In genomic region chr16:23757937-23758619, GRCh38 we compare ENCODE assay signal across 32 cellular contexts. TPM values are rescaled to one million over a fixed set of nuclear protein-coding genes. Genes with fewer than 3 reads are reported as not detected.
"Had no signal": no experiment of that assay in that cellular context is flagged by ENCODE, and none has a peak within 500 bp of the region (broad histone marks: within the 10 kb centered on the region; RNA-seq: fewer than 3 reads in every experiment).

No MANE protein-coding gene starts in this region.

- H2AFZ ChIP-seq: neural progenitor cell, parathyroid adenoma had no signal

- H3K4me1 ChIP-seq: parathyroid adenoma, prostate gland had no signal

- H3K9me3 Mint-ChIP-seq: natural killer cell; stimulated activated effector memory CD8-positive, alpha-beta T cell treated with anti-CD3 and anti-CD28 coated beads, Interleukin-12 subunit alpha, Interleukin-12 subunit beta, amount 100 ng/mL, for 72 hours; stimulated activated naive CD8-positive, alpha-beta T cell treated with anti-CD3 and anti-CD28 coated beads, Interleukin-15, Interleukin-2, amounts not matched to agents 100 ng/mL and 50 ng/mL, for 24 hours had no signal

- H3K79me2 ChIP-seq: parathyroid adenoma had no signal

- H3K4me3 Mint-ChIP-seq: naive thymus-derived CD4-positive, alpha-beta T cell; natural killer cell; nephron; neural progenitor cell; stimulated activated effector memory CD8-positive, alpha-beta T cell treated with anti-CD3 and anti-CD28 coated beads, Interleukin-12 subunit alpha, Interleukin-12 subunit beta, amount 100 ng/mL, for 72 hours; stimulated activated naive B cell treated with anti-CD40 and anti-IgM and Interleukin-4, amounts not matched to agents 10 μg/mL and 1 μg/mL and 100 μg/mL, for 72 hours; stimulated activated naive CD8-positive, alpha-beta T cell treated with anti-CD3 and anti-CD28 coated beads, Interleukin-15, Interleukin-2, amounts not matched to agents 100 ng/mL and 50 ng/mL, for 24 hours had no signal

- H3K9ac ChIP-seq: neural progenitor cell, parathyroid adenoma had no signal

- H3K9me3 ChIP-seq: ovary, prostate gland, stomach, thoracic aorta, thyroid gland, tibial nerve, upper lobe of left lung, vagina had no signal

- H3K4me3 ChIP-seq: neural progenitor cell, ovary, prostate gland, skin epidermis, stomach, thoracic aorta, thyroid gland, tibial nerve, upper lobe of left lung, vagina had no signal

- ATAC-seq: naive thymus-derived CD4-positive, alpha-beta T cell; natural killer cell; right cardiac atrium; sciatic nerve; stimulated activated effector memory CD8-positive, alpha-beta T cell treated with anti-CD3 and anti-CD28 coated beads, Interleukin-12 subunit alpha, Interleukin-12 subunit beta, amount 100 ng/mL, for 72 hours; stimulated activated naive B cell treated with anti-CD40 and anti-IgM and Interleukin-4, amounts not matched to agents 10 μg/mL and 1 μg/mL and 100 μg/mL, for 72 hours had no signal

- H3K36me3 Mint-ChIP-seq: natural killer cell; neural progenitor cell; stimulated activated effector memory CD8-positive, alpha-beta T cell treated with anti-CD3 and anti-CD28 coated beads, Interleukin-12 subunit alpha, Interleukin-12 subunit beta, amount 100 ng/mL, for 72 hours; stimulated activated naive B cell treated with anti-CD40 and anti-IgM and Interleukin-4, amounts not matched to agents 10 μg/mL and 1 μg/mL and 100 μg/mL, for 72 hours had no signal

- H3K36me3 ChIP-seq: neural progenitor cell, ovary, prostate gland, stomach, thoracic aorta, thyroid gland, tibial nerve, upper lobe of left lung, vagina had no signal

- H3K27ac Mint-ChIP-seq: naive thymus-derived CD4-positive, alpha-beta T cell; natural killer cell; nephron; neural progenitor cell; stimulated activated effector memory CD8-positive, alpha-beta T cell treated with anti-CD3 and anti-CD28 coated beads, Interleukin-12 subunit alpha, Interleukin-12 subunit beta, amount 100 ng/mL, for 72 hours; stimulated activated naive B cell treated with anti-CD40 and anti-IgM and Interleukin-4, amounts not matched to agents 10 μg/mL and 1 μg/mL and 100 μg/mL, for 72 hours; stimulated activated naive CD8-positive, alpha-beta T cell treated with anti-CD3 and anti-CD28 coated beads, Interleukin-15, Interleukin-2, amounts not matched to agents 100 ng/mL and 50 ng/mL, for 24 hours had no signal

- H3K4me1 Mint-ChIP-seq: nephron; neural progenitor cell; stimulated activated effector memory CD8-positive, alpha-beta T cell treated with anti-CD3 and anti-CD28 coated beads, Interleukin-12 subunit alpha, Interleukin-12 subunit beta, amount 100 ng/mL, for 72 hours had no signal

- H3K27ac ChIP-seq: neural progenitor cell, ovary, parathyroid adenoma, prostate gland, skin epidermis, stomach, thoracic aorta, thyroid gland, tibial nerve, upper lobe of left lung, vagina had no signal

- DNase-seq: naive thymus-derived CD4-positive, alpha-beta T cell; natural killer cell; occipital lobe; ovary; posterior cingulate gyrus; retina; right cardiac atrium; stimulated activated CD4-positive, alpha-beta T cell treated with anti-CD3 and anti-CD28 coated beads, Interleukin-15, amount 100 ng/mL, for 24 hours; stimulated activated CD4-positive, alpha-beta T cell treated with anti-CD3 and anti-CD28 coated beads, Interleukin-2, amount 100 ng/mL, for 24 hours; stimulated activated CD4-positive, alpha-beta T cell treated with anti-CD3 and anti-CD28 coated beads, Interleukin-2, amount 100 ng/mL, for 48 hours; stimulated activated CD4-positive, alpha-beta T cell treated with anti-CD3 and anti-CD28 coated beads, Interleukin-4, amount 100 ng/mL, for 24 hours; stimulated activated naive B cell treated with anti-CD40 and anti-IgM and Interleukin-4, amounts not matched to agents 10 μg/mL and 1 μg/mL and 100 μg/mL, for 72 hours; stimulated activated naive CD4-positive, alpha-beta T cell treated with Interleukin-2 at 50 U/mL for 16 hours; stomach; thyroid gland; trophoblast cell; upper lobe of left lung had no signal

- H3K27me3 ChIP-seq: ovary, vagina had no signal

- H3K4me2 ChIP-seq: neural progenitor cell had no signal

RNA-seq across cellular contexts. Expression of gene CHP2, which starts 3.3 kb away (rescaled TPM):
- total RNA-seq: naive thymus-derived CD4-positive, alpha-beta T cell; natural killer cell; pulmonary artery endothelial cell; right cardiac atrium; subcutaneous adipose tissue; thoracic aorta; thyroid gland had no signal
- polyA plus RNA-seq: naive thymus-derived CD4-positive, alpha-beta T cell; neural cell had no signal

RNA-seq across cellular contexts. Expression of gene ERN2, which starts 45.1 kb away (rescaled TPM):
- total RNA-seq: naive thymus-derived CD4-positive, alpha-beta T cell; natural killer cell; occipital lobe; pulmonary artery endothelial cell; sciatic nerve; subcutaneous adipose tissue; temporal lobe; thyroid gland; tibial nerve; vagina had no signal
- polyA plus RNA-seq: naive thymus-derived CD4-positive, alpha-beta T cell; neural cell; ovary; right cardiac atrium had no signal
